8 cellular contexts compared by ENCODE assay signal in genomic region chr16:58336332-58337089, GRCh38. TPM values are rescaled to one million over a fixed set of nuclear protein-coding genes. Genes with fewer than 3 reads are reported as not detected.
DNase-seq lines count a peak whose midpoint lies in the region; ATAC-seq and TF ChIP-seq lines count a peak whose summit lies in the region.

No MANE protein-coding gene starts in this region.

- H3K36me3 ChIP-seq in DOHH2 (ENCODE audit: control insufficient read depth, low read length): no peaks in the 10 kb centered on the region
- H3K36me3 ChIP-seq in GM23338 (ENCODE audit: insufficient read depth): no peaks in the 10 kb centered on the region
- no peaks in the 10 kb centered on the region for H3K36me3 ChIP-seq in upper lobe of right lung

- H3K4me2 ChIP-seq in DOHH2 (ENCODE audit: low read length) (peak overlapping the region; percentile 19), GM23338 (peak overlapping the region; percentile 15; the same call in 1 of the 2 replicates)

- no peaks in the 10 kb centered on the region for H3K79me2 ChIP-seq in DOHH2 (ENCODE audit: control insufficient read depth, low read length)
- no peaks in the 10 kb centered on the region for H3K79me2 ChIP-seq in GM23338 (replicated peaks; ENCODE audit: insufficient read depth)

- TF ChIP-seq CTCF in DOHH2 (IDR thresholded peaks at IDR 0.05; ENCODE audit: low read depth, low read length, poor library complexity, severe bottlenecking) (peak; percentile 96), GM23338 (conservative IDR thresholded peaks at IDR 0.05; ENCODE audit: low read depth in 2 of 2) (peak; percentile 94 to 97), upper lobe of right lung (IDR thresholded peaks at IDR 0.05) (peak; percentile 95)

- H3K9me3 Mint-ChIP-seq in GM23338: no peaks in the 10 kb centered on the region
- H3K9me3 Mint-ChIP-seq in activated naive CD4-positive, alpha-beta T cell treated with anti-CD3 and anti-CD28 coated beads, Interleukin-2, amount 50 U/mL, for 72 hours: no peaks in the 10 kb centered on the region

- peaks cover 31% of the 10 kb centered on the region for H3K4me1 Mint-ChIP-seq in GM23338

- intact Hi-C loops in Right ventricle myocardium superior (cut with DNase I) (loop anchor here (10.0 kb wide), 1 partner anchor 298 kb away; no protein-coding TSS in a partner anchor), upper lobe of right lung (cut with DNase I) (loop anchor here (5.0 kb wide), 1 partner anchor 151 kb away; no protein-coding TSS in a partner anchor)

- no peaks in the 10 kb centered on the region for H3K36me3 Mint-ChIP-seq in GM23338 (ENCODE audit: low read depth)
- no peaks in the 10 kb centered on the region for H3K36me3 Mint-ChIP-seq in activated naive CD4-positive, alpha-beta T cell treated with anti-CD3 and anti-CD28 coated beads, Interleukin-2, amount 50 U/mL, for 72 hours

- H3K9me2 ChIP-seq in DOHH2 (replicated peaks; ENCODE audit: control insufficient read depth, low read length): no peaks in the 10 kb centered on the region
- no peaks in the 10 kb centered on the region for H3K9me2 ChIP-seq in GM23338 (ENCODE audit: insufficient read depth)

- H3K27me3 Mint-ChIP-seq in GM23338 (ENCODE audit: insufficient read depth, low read depth, poor library complexity): peaks cover 5% of the 10 kb centered on the region

- H3K4me3 ChIP-seq in DOHH2 (ENCODE audit: low read length) (no peak overlapping the region), GM23338 (0 out of 2 replicates have a peak overlapping the region, but pooled peaks have one; percentile 0), upper lobe of right lung (peak overlapping the region; percentile 38)

- H3K27ac Mint-ChIP-seq in GM23338: peak overlapping the region; percentile 78; the same call in 1 of the 2 replicates
- H3K27ac Mint-ChIP-seq in activated naive CD4-positive, alpha-beta T cell treated with anti-CD3 and anti-CD28 coated beads, Interleukin-2, amount 50 U/mL, for 72 hours: no peak overlapping the region

- H3F3A ChIP-seq in DOHH2 (ENCODE audit: control insufficient read depth, insufficient read depth): no peaks in the 10 kb centered on the region
- H3F3A ChIP-seq in GM23338 (replicated peaks; ENCODE audit: low read depth): no peaks in the 10 kb centered on the region

- H3K27me3 ChIP-seq in DOHH2 (ENCODE audit: control insufficient read depth, low read length) (no peaks in the 10 kb centered on the region), GM23338 (ENCODE audit: insufficient read depth) (no peaks in the 10 kb centered on the region), upper lobe of right lung (no peaks in the 10 kb centered on the region)

- H3K4me1 ChIP-seq in DOHH2 (ENCODE audit: control insufficient read depth, low read length) (peaks cover 7% of the 10 kb centered on the region), GM23338 (ENCODE audit: insufficient read depth) (peaks cover 26% of the 10 kb centered on the region), upper lobe of right lung (peaks cover 4% of the 10 kb centered on the region)

- H3K27ac ChIP-seq in DOHH2 (ENCODE audit: low read depth, low read length) (no peak overlapping the region), GM23338 (ENCODE audit: low read depth) (peak overlapping the region; percentile 11), upper lobe of right lung (no peak overlapping the region)

- H4K20me1 ChIP-seq in DOHH2 (ENCODE audit: control insufficient read depth, insufficient read depth, low read depth, low read length): no peaks in the 10 kb centered on the region
- H4K20me1 ChIP-seq in GM23338 (replicated peaks; ENCODE audit: insufficient read depth): no peaks in the 10 kb centered on the region

- ATAC-seq in GM23338: peak; percentile 74
- ATAC-seq in SK-N-SH treated with all-trans-retinoic acid at 6 μM for 48 hours: peak; percentile 85
- peak; percentile 93 to 98 for ATAC-seq in activated naive CD4-positive, alpha-beta T cell treated with anti-CD3 and anti-CD28 coated beads, Interleukin-2, amount 50 U/mL, for 72 hours
- peak; percentile 82 for ATAC-seq in Right ventricle myocardium superior (ENCODE audit: poor library complexity)
- peak; percentile 90 for ATAC-seq in upper lobe of right lung

- peak overlapping the region; percentile 2; the same call in 1 of the 2 replicates for H2AFZ ChIP-seq in GM23338

- H3K9me3 ChIP-seq in DOHH2 (ENCODE audit: control insufficient read depth, insufficient read depth, low read length) (no peaks in the 10 kb centered on the region), upper lobe of right lung (no peaks in the 10 kb centered on the region)

- peak; percentile 95 for DNase-seq in GM23338 (ENCODE audit: low spot score)
- DNase-seq in M059J (ENCODE audit: low read depth): peak; percentile 77
- peak; percentile 80 to 90 for DNase-seq in activated naive CD4-positive, alpha-beta T cell treated with anti-CD3 and anti-CD28 coated beads, Interleukin-2, amount 50 U/mL, for 72 hours (ENCODE audit: low spot score in 2 of 2)
- peak; percentile 90 for DNase-seq in Right ventricle myocardium superior
- DNase-seq in pons (ENCODE audit: low spot score): peak; percentile 73
- DNase-seq in upper lobe of right lung: peak; percentile 86

- H3K4me3 Mint-ChIP-seq in GM23338: peak overlapping the region; percentile 29; the same call in 1 of the 3 replicates

TF ChIP-seq in GM23338, 12 proteins besides CTCF, POLR2A, EP300 and RAD21 (continues in another document):
- peak; percentile 29; the same call in 1 of the 2 replicates for TF ChIP-seq CREB1 (CRISPR knock-in tag; IDR thresholded peaks at IDR 0.05; ENCODE audit: low read depth)

TF ChIP-seq in SK-N-SH treated with all-trans-retinoic acid at 6 μM for 48 hours, 23 proteins besides CTCF, POLR2A, EP300 and RAD21:
- TF ChIP-seq TSHZ2 (CRISPR knock-in tag; IDR thresholded peaks at IDR 0.05): no peak
- no peak for TF ChIP-seq ZNF70 (CRISPR knock-in tag; IDR thresholded peaks at IDR 0.05)
- TF ChIP-seq PPARA (CRISPR knock-in tag; IDR thresholded peaks at IDR 0.05; ENCODE audit: borderline replicate concordance): no peak
- no peak for TF ChIP-seq ZFP3 (CRISPR knock-in tag; IDR thresholded peaks at IDR 0.05)
- TF ChIP-seq ARNTL (CRISPR knock-in tag; IDR thresholded peaks at IDR 0.05; ENCODE audit: borderline replicate concordance, low read depth): no peak

RNA-seq across cellular contexts. Expression of gene PRSS54, which starts 41.7 kb away (rescaled TPM):
- not detected in 2 replicates for total RNA-seq in GM23338 (2014; rRNA removed; shearing (Covaris generic))
- polyA plus RNA-seq in GM23338 (2016; fragmentation: Nextera tagmentation; extraction: Ambion mirVana): not detected in 2 replicates
- not detected in 2 replicates for total RNA-seq in M059J (2014; rRNA removed; shearing (Covaris generic))
- not detected for total RNA-seq in activated naive CD4-positive, alpha-beta T cell treated with anti-CD3 and anti-CD28 coated beads, Interleukin-2, amount 50 U/mL, for 72 hours
- total RNA-seq in Right ventricle myocardium superior (not detected), upper lobe of right lung (not detected)

RNA-seq across cellular contexts. Expression of gene GINS3, which starts 55.8 kb away (rescaled TPM):
- 17.0 and 17.8 TPM in 2 replicates for total RNA-seq in GM23338 (2014; rRNA removed; shearing (Covaris generic))
- polyA plus RNA-seq in GM23338 (2016; fragmentation: Nextera tagmentation; extraction: Ambion mirVana): 8.8 and 9.4 TPM in 2 replicates
- 26.3 and 27.1 TPM in 2 replicates for total RNA-seq in M059J (2014; rRNA removed; shearing (Covaris generic))
- total RNA-seq in activated naive CD4-positive, alpha-beta T cell treated with anti-CD3 and anti-CD28 coated beads, Interleukin-2, amount 50 U/mL, for 72 hours: 10 to 100 TPM; 22.2 to 24.4 TPM
- 5.6 TPM for total RNA-seq in Right ventricle myocardium superior
- total RNA-seq in upper lobe of right lung: 2.8 TPM
